ENCODE assay signal across 8 cellular contexts in genomic region chr21:45363921-45364463, GRCh38. TPM values are rescaled to one million over a fixed set of nuclear protein-coding genes. Genes with fewer than 3 reads are reported as not detected.
DNase-seq lines count a peak whose midpoint lies in the region; ATAC-seq and TF ChIP-seq lines count a peak whose summit lies in the region.

No MANE protein-coding gene starts in this region.

- in situ Hi-C loops in KBM-7 (cut with MboI; ENCODE audit: low pct_unique_long_range_greater_than_20kb, low sequenced_read_pairs) = no loop called here

- intact Hi-C loops in Right ventricle myocardium inferior (cut with DNase I) = loop anchor here (2.0 kb wide), 2 partner anchors 41 to 45 kb away; partner anchors contain the start of gene COL18A1

- H3K9me3 Mint-ChIP-seq in activated naive CD8-positive, alpha-beta T cell treated with anti-CD3 and anti-CD28 coated beads, Interleukin-2, amount 10 ng/mL, durations not matched to agents 7 days and 5 days = no peaks in the 10 kb centered on the region
- H3K9me3 Mint-ChIP-seq in progenitor cell of endocrine pancreas (ENCODE audit: low read depth) = no peaks in the 10 kb centered on the region

- ATAC-seq in activated naive CD8-positive, alpha-beta T cell treated with anti-CD3 and anti-CD28 coated beads, Interleukin-2, amount 10 ng/mL, durations not matched to agents 7 days and 5 days (ENCODE audit: low read depth) = peak; percentile 27
- peak; percentile 86 for ATAC-seq in Right ventricle myocardium inferior
- ATAC-seq in GM18907 (IDR thresholded peaks at IDR 0.05; ENCODE audit: unreplicated experiment) = no peak

- DNase-seq in COLO668 (lab: John Stamatoyannopoulos, UW; ENCODE audit: unreplicated experiment) (peak; percentile 54), NCI-H226 (peak; percentile 97), Right ventricle myocardium inferior (ENCODE audit: missing footprints) (peak; percentile 90), progenitor cell of endocrine pancreas (ENCODE audit: low spot score, unreplicated experiment) (no peak), KBM-7 (no peak), NCI-H2081 treated with DMSO at 0.1 percent for 48 hours (lab: John Stamatoyannopoulos, UW) (no peak)
- no peak for DNase-seq in activated naive CD8-positive, alpha-beta T cell treated with anti-CD3 and anti-CD28 coated beads, Interleukin-2, amount 10 ng/mL, durations not matched to agents 7 days and 5 days

- H3K4me3 Mint-ChIP-seq in activated naive CD8-positive, alpha-beta T cell treated with anti-CD3 and anti-CD28 coated beads, Interleukin-2, amount 10 ng/mL, durations not matched to agents 7 days and 5 days = peak overlapping the region; percentile 28
- no peak overlapping the region for H3K4me3 Mint-ChIP-seq in progenitor cell of endocrine pancreas (ENCODE audit: low read depth)

- peaks cover 2% of the 10 kb centered on the region for H3K27me3 Mint-ChIP-seq in activated naive CD8-positive, alpha-beta T cell treated with anti-CD3 and anti-CD28 coated beads, Interleukin-2, amount 10 ng/mL, durations not matched to agents 7 days and 5 days
- peaks cover 12% of the 10 kb centered on the region for H3K27me3 Mint-ChIP-seq in progenitor cell of endocrine pancreas

- TF ChIP-seq CTCF in progenitor cell of endocrine pancreas (IDR thresholded peaks at IDR 0.05; ENCODE audit: unreplicated experiment) = no peak

- no peak overlapping the region for H3K27ac Mint-ChIP-seq in activated naive CD8-positive, alpha-beta T cell treated with anti-CD3 and anti-CD28 coated beads, Interleukin-2, amount 10 ng/mL, durations not matched to agents 7 days and 5 days
- peak overlapping the region; percentile 91 for H3K27ac Mint-ChIP-seq in progenitor cell of endocrine pancreas

- H3K36me3 Mint-ChIP-seq in activated naive CD8-positive, alpha-beta T cell treated with anti-CD3 and anti-CD28 coated beads, Interleukin-2, amount 10 ng/mL, durations not matched to agents 7 days and 5 days = no peaks in the 10 kb centered on the region
- no peaks in the 10 kb centered on the region for H3K36me3 Mint-ChIP-seq in progenitor cell of endocrine pancreas (ENCODE audit: insufficient read depth)

- POLR2A ChIA-PET in activated naive CD8-positive, alpha-beta T cell treated with anti-CD3 and anti-CD28 coated beads, Interleukin-2, amount 10 ng/mL, durations not matched to agents 7 days and 5 days (lab: Charles Lee) = no interaction called here

- peaks cover 4% of the 10 kb centered on the region for H3K4me1 Mint-ChIP-seq in activated naive CD8-positive, alpha-beta T cell treated with anti-CD3 and anti-CD28 coated beads, Interleukin-2, amount 10 ng/mL, durations not matched to agents 7 days and 5 days
- H3K4me1 Mint-ChIP-seq in progenitor cell of endocrine pancreas (ENCODE audit: low read depth) = peaks cover 28% of the 10 kb centered on the region

RNA-seq across cellular contexts. Expression of gene COL18A1, which starts 41.0 kb away (rescaled TPM):
- 10 to 100 TPM; 12.5 to 12.8 TPM for total RNA-seq in activated naive CD8-positive, alpha-beta T cell treated with anti-CD3 and anti-CD28 coated beads, Interleukin-2, amount 10 ng/mL, durations not matched to agents 7 days and 5 days
- total RNA-seq in Right ventricle myocardium inferior = 51.6 TPM
- total RNA-seq in progenitor cell of endocrine pancreas = 271 TPM in 2 replicates

Comparison
In these comparisons a context has a peak if more than half of its experiments do, and no peak if none do; other contexts are left out.
1. DNase-seq: peak in COLO668 (single experiment), NCI-H226 (single experiment) and Right ventricle myocardium inferior (single experiment); none in activated naive CD8-positive, alpha-beta T cell treated with anti-CD3 and anti-CD28 coated beads, Interleukin-2, amount 10 ng/mL, durations not matched to agents 7 days and 5 days (single experiment), progenitor cell of endocrine pancreas (single experiment), KBM-7 (single experiment) and NCI-H2081 treated with DMSO at 0.1 percent for 48 hours (single experiment).